1 cellular context compared by ENCODE assay signal in the genomic region with DNA sequence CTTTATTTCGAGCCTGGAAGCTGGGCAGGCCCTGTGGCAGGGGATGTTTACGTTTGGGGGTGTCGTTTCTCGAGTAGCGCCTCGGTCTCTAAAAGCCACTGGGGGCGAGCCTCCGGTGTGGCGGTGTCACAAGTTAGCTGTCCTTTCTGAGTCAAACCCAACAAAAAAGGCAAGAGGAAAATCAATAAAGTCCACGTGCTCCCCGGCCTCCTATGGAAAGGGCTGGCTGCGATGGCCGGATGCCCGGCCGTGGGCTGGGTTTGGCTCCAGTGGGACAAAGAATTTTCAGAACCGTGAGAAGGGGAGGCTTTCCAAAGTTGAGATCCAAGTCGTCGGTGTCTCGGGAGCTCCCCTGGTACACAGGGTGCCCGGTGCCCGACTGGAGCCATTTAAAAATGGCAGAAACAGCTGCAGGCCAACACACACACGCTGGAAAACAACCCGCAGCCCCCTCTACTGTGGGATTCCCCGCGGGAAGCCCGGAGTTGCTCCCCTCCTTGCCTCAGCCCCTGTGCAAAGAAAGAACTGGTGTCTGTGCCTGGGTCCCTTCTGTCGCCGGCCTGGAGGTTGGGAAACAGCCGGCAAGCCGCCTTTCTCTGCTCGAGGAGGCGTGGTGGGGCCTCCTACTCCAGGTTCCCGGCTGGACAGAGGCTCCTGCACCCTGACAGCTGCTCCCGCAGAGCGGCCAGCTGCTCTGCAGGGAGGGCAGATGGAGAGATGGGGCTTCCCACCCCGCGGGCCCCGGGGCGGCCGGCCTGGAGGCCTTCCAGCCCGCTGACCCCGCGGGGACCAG.
TF ChIP-seq lines count a peak whose summit lies in the region.

No MANE protein-coding gene starts in this region.

TF ChIP-seq in HepG2, 621 proteins besides CTCF, POLR2A, EP300 and RAD21 (continued from another document and continues in another):
- TF ChIP-seq, protein P1, sequence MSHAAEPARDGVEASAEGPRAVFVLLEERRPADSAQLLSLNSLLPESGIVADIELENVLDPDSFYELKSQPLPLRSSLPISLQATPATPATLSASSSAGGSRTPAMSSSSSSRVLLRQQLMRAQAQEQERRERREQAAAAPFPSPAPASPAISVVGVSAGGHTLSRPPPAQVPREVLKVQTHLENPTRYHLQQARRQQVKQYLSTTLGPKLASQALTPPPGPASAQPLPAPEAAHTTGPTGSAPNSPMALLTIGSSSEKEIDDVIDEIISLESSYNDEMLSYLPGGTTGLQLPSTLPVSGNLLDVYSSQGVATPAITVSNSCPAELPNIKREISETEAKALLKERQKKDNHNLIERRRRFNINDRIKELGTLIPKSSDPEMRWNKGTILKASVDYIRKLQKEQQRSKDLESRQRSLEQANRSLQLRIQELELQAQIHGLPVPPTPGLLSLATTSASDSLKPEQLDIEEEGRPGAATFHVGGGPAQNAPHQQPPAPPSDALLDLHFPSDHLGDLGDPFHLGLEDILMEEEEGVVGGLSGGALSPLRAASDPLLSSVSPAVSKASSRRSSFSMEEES (CRISPR knock-in tag; IDR thresholded peaks at IDR 0.05), result peak; percentile 84
- TF ChIP-seq FOXA1 (IDR thresholded peaks at IDR 0.05) (no peak), FOXA1 (CRISPR knock-in tag; IDR thresholded peaks at IDR 0.05) (peak; percentile 71), ZNF605 (CRISPR knock-in tag; IDR thresholded peaks at IDR 0.05) (peak; percentile 76), KAT2B (IDR thresholded peaks at IDR 0.05; ENCODE audit: borderline replicate concordance, low read depth, low read length) (peak; percentile 48; the same call in 1 of the 2 replicates), TAF1 (CRISPR knock-in tag; IDR thresholded peaks at IDR 0.05) (peak; percentile 67), CC2D1A (CRISPR knock-in tag; IDR thresholded peaks at IDR 0.05) (no peak), SATB2 (CRISPR knock-in tag; IDR thresholded peaks at IDR 0.05) (0 out of 2 replicates have a peak, but pooled peaks have one; percentile 69), POLR2G (IDR thresholded peaks at IDR 0.05; ENCODE audit: low read depth, low read length) (peak; percentile 62), TP53 (CRISPR knock-in tag; conservative IDR thresholded peaks at IDR 0.05) (0 out of 2 replicates have a peak, but pooled peaks have one; percentile 49), MXD4 (CRISPR knock-in tag; IDR thresholded peaks at IDR 0.05) (peak; percentile 72), ZNF367 (CRISPR knock-in tag; IDR thresholded peaks at IDR 0.05; ENCODE audit: borderline replicate concordance) (peak; percentile 94), ZSCAN30 (CRISPR knock-in tag; IDR thresholded peaks at IDR 0.05) (0 out of 2 replicates have a peak, but pooled peaks have one; percentile 43), POLR2AphosphoS5 (IDR thresholded peaks at IDR 0.05; ENCODE audit: low read depth, low read length) (peak; percentile 34; the same call in 1 of the 2 replicates), FOXK2 (IDR thresholded peaks at IDR 0.05) (peak; percentile 49; the same call in 1 of the 2 replicates), MAF1 (CRISPR knock-in tag; IDR thresholded peaks at IDR 0.05; ENCODE audit: borderline replicate concordance) (peak; percentile 32; the same call in 1 of the 2 replicates), ZFP90 (CRISPR knock-in tag; IDR thresholded peaks at IDR 0.05; ENCODE audit: borderline replicate concordance) (0 out of 2 replicates have a peak, but pooled peaks have one; percentile 25), ZNF792 (CRISPR knock-in tag; IDR thresholded peaks at IDR 0.05) (0 out of 2 replicates have a peak, but pooled peaks have one; percentile 2), GFI1 (CRISPR knock-in tag; IDR thresholded peaks at IDR 0.05; ENCODE audit: borderline replicate concordance) (0 out of 2 replicates have a peak, but pooled peaks have one; percentile 41), ZNF788 (CRISPR knock-in tag; IDR thresholded peaks at IDR 0.05; ENCODE audit: borderline replicate concordance) (peak; percentile 23; the same call in 1 of the 2 replicates), KLF12 (CRISPR knock-in tag; IDR thresholded peaks at IDR 0.05; ENCODE audit: borderline replicate concordance) (0 out of 2 replicates have a peak, but pooled peaks have one; percentile 46), ZNF598 (CRISPR knock-in tag; IDR thresholded peaks at IDR 0.05; ENCODE audit: borderline replicate concordance) (no peak), ARNT2 (CRISPR knock-in tag; IDR thresholded peaks at IDR 0.05; ENCODE audit: low read depth) (0 out of 2 replicates have a peak, but pooled peaks have one; percentile 16), MEIS2 (CRISPR knock-in tag; IDR thresholded peaks at IDR 0.05) (peak; percentile 14; the same call in 1 of the 2 replicates), CHCHD3 (CRISPR knock-in tag; IDR thresholded peaks at IDR 0.05) (no peak), RAD51 (IDR thresholded peaks at IDR 0.05; ENCODE audit: borderline replicate concordance) (0 out of 2 replicates have a peak, but pooled peaks have one; percentile 16)
- TF ChIP-seq, protein P2, sequence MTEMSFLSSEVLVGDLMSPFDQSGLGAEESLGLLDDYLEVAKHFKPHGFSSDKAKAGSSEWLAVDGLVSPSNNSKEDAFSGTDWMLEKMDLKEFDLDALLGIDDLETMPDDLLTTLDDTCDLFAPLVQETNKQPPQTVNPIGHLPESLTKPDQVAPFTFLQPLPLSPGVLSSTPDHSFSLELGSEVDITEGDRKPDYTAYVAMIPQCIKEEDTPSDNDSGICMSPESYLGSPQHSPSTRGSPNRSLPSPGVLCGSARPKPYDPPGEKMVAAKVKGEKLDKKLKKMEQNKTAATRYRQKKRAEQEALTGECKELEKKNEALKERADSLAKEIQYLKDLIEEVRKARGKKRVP (CRISPR knock-in tag; IDR thresholded peaks at IDR 0.05), result peak in 1 of 2 experiments; percentile 72; a peak in 2 of 4 replicates
- TF ChIP-seq, protein P3, sequence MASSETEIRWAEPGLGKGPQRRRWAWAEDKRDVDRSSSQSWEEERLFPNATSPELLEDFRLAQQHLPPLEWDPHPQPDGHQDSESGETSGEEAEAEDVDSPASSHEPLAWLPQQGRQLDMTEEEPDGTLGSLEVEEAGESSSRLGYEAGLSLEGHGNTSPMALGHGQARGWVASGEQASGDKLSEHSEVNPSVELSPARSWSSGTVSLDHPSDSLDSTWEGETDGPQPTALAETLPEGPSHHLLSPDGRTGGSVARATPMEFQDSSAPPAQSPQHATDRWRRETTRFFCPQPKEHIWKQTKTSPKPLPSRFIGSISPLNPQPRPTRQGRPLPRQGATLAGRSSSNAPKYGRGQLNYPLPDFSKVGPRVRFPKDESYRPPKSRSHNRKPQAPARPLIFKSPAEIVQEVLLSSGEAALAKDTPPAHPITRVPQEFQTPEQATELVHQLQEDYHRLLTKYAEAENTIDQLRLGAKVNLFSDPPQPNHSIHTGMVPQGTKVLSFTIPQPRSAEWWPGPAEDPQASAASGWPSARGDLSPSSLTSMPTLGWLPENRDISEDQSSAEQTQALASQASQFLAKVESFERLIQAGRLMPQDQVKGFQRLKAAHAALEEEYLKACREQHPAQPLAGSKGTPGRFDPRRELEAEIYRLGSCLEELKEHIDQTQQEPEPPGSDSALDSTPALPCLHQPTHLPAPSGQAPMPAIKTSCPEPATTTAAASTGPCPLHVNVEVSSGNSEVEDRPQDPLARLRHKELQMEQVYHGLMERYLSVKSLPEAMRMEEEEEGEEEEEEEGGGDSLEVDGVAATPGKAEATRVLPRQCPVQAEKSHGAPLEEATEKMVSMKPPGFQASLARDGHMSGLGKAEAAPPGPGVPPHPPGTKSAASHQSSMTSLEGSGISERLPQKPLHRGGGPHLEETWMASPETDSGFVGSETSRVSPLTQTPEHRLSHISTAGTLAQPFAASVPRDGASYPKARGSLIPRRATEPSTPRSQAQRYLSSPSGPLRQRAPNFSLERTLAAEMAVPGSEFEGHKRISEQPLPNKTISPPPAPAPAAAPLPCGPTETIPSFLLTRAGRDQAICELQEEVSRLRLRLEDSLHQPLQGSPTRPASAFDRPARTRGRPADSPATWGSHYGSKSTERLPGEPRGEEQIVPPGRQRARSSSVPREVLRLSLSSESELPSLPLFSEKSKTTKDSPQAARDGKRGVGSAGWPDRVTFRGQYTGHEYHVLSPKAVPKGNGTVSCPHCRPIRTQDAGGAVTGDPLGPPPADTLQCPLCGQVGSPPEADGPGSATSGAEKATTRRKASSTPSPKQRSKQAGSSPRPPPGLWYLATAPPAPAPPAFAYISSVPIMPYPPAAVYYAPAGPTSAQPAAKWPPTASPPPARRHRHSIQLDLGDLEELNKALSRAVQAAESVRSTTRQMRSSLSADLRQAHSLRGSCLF (CRISPR knock-in tag; IDR thresholded peaks at IDR 0.05; ENCODE audit: borderline replicate concordance), result 0 out of 2 replicates have a peak, but pooled peaks have one; percentile 5
- TF ChIP-seq, protein P4, sequence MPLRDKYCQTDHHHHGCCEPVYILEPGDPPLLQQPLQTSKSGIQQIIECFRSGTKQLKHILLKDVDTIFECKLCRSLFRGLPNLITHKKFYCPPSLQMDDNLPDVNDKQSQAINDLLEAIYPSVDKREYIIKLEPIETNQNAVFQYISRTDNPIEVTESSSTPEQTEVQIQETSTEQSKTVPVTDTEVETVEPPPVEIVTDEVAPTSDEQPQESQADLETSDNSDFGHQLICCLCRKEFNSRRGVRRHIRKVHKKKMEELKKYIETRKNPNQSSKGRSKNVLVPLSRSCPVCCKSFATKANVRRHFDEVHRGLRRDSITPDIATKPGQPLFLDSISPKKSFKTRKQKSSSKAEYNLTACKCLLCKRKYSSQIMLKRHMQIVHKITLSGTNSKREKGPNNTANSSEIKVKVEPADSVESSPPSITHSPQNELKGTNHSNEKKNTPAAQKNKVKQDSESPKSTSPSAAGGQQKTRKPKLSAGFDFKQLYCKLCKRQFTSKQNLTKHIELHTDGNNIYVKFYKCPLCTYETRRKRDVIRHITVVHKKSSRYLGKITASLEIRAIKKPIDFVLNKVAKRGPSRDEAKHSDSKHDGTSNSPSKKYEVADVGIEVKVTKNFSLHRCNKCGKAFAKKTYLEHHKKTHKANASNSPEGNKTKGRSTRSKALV (CRISPR knock-in tag; IDR thresholded peaks at IDR 0.05), result 0 out of 2 replicates have a peak, but pooled peaks have one; percentile 48
- TF ChIP-seq, protein P5, sequence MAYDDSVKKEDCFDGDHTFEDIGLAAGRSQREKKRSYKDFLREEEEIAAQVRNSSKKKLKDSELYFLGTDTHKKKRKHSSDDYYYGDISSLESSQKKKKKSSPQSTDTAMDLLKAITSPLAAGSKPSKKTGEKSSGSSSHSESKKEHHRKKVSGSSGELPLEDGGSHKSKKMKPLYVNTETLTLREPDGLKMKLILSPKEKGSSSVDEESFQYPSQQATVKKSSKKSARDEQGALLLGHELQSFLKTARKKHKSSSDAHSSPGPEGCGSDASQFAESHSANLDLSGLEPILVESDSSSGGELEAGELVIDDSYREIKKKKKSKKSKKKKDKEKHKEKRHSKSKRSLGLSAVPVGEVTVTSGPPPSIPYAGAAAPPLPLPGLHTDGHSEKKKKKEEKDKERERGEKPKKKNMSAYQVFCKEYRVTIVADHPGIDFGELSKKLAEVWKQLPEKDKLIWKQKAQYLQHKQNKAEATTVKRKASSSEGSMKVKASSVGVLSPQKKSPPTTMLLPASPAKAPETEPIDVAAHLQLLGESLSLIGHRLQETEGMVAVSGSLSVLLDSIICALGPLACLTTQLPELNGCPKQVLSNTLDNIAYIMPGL (CRISPR knock-in tag; IDR thresholded peaks at IDR 0.05; ENCODE audit: borderline replicate concordance in 1 of 2, low read depth in 1 of 2), result peak in 1 of 2 experiments; percentile 24; a peak in 2 of 4 replicates
- TF ChIP-seq, protein P6, sequence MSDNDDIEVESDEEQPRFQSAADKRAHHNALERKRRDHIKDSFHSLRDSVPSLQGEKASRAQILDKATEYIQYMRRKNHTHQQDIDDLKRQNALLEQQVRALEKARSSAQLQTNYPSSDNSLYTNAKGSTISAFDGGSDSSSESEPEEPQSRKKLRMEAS (IDR thresholded peaks at IDR 0.05), result peak; percentile 88
- TF ChIP-seq, protein P7, sequence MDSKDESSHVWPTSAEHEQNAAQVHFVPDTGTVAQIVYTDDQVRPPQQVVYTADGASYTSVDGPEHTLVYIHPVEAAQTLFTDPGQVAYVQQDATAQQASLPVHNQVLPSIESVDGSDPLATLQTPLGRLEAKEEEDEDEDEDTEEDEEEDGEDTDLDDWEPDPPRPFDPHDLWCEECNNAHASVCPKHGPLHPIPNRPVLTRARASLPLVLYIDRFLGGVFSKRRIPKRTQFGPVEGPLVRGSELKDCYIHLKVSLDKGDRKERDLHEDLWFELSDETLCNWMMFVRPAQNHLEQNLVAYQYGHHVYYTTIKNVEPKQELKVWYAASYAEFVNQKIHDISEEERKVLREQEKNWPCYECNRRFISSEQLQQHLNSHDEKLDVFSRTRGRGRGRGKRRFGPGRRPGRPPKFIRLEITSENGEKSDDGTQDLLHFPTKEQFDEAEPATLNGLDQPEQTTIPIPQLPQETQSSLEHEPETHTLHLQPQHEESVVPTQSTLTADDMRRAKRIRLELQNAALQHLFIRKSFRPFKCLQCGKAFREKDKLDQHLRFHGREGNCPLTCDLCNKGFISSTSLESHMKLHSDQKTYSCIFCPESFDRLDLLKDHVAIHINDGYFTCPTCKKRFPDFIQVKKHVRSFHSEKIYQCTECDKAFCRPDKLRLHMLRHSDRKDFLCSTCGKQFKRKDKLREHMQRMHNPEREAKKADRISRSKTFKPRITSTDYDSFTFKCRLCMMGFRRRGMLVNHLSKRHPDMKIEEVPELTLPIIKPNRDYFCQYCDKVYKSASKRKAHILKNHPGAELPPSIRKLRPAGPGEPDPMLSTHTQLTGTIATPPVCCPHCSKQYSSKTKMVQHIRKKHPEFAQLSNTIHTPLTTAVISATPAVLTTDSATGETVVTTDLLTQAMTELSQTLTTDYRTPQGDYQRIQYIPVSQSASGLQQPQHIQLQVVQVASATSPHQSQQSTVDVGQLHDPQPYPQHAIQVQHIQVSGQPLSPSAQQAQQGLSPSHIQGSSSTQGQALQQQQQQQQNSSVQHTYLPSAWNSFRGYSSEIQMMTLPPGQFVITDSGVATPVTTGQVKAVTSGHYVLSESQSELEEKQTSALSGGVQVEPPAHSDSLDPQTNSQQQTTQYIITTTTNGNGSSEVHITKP (CRISPR knock-in tag; IDR thresholded peaks at IDR 0.05; ENCODE audit: low read depth), result peak; percentile 85
- TF ChIP-seq, protein P8, sequence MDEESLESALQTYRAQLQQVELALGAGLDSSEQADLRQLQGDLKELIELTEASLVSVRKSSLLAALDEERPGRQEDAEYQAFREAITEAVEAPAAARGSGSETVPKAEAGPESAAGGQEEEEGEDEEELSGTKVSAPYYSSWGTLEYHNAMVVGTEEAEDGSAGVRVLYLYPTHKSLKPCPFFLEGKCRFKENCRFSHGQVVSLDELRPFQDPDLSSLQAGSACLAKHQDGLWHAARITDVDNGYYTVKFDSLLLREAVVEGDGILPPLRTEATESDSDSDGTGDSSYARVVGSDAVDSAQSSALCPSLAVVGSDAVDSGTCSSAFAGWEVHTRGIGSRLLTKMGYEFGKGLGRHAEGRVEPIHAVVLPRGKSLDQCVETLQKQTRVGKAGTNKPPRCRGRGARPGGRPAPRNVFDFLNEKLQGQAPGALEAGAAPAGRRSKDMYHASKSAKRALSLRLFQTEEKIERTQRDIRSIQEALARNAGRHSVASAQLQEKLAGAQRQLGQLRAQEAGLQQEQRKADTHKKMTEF (CRISPR knock-in tag; IDR thresholded peaks at IDR 0.05), result peak; percentile 73; the same call in 1 of the 2 replicates
- TF ChIP-seq, protein P9, sequence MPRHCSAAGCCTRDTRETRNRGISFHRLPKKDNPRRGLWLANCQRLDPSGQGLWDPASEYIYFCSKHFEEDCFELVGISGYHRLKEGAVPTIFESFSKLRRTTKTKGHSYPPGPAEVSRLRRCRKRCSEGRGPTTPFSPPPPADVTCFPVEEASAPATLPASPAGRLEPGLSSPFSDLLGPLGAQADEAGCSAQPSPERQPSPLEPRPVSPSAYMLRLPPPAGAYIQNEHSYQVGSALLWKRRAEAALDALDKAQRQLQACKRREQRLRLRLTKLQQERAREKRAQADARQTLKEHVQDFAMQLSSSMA (CRISPR knock-in tag; IDR thresholded peaks at IDR 0.05), result peak; percentile 73; the same call in 1 of the 2 replicates
